18 cellular contexts compared by ENCODE assay signal in the genomic region with DNA sequence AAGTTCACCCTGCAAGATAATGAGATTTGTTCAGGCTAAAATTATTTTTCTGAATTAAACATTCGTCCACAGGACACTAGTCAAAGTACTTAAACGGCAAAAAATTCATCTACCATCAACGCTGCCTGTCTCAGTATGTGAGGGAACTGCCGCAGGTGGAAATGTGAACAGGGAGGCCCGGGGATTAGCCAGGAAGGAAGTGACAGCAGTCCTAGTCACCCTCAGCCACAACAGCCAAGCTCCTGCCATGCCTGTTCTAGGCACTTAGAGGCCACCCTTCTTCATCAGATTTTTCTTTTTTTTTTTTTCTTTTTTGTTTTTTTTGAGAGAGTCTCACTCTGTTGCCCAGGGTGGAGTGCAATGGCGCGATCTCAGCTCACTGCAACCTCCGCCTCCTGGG. TPM values are rescaled to one million over a fixed set of nuclear protein-coding genes. Genes with fewer than 3 reads are reported as not detected.
DNase-seq lines count a peak whose midpoint lies in the region; ATAC-seq and FAIRE-seq lines count a peak whose summit lies in the region.
"Had no signal": no experiment of that assay in that cellular context is flagged by ENCODE, and none has a peak within 500 bp of the region (broad histone marks: within the 10 kb centered on the region; RNA-seq: fewer than 3 reads in every experiment).

No MANE protein-coding gene starts in this region.

- H3K9me3 Mint-ChIP-seq in stimulated activated naive CD8-positive, alpha-beta T cell treated with anti-CD3 and anti-CD28 coated beads, Interleukin-15, amount 100 ng/mL, for 72 hours, result no peaks in the 10 kb centered on the region
- H3K9me3 Mint-ChIP-seq in activated naive CD4-positive, alpha-beta T cell treated with anti-CD3 and anti-CD28 coated beads, Interleukin-2, amount 50 U/mL, for 24 hours, result no peaks in the 10 kb centered on the region
- H3K9me3 Mint-ChIP-seq in stimulated activated naive CD8-positive, alpha-beta T cell treated with anti-CD3 and anti-CD28 coated beads, Interleukin-15, Interleukin-2, amounts not matched to agents 100 ng/mL and 50 ng/mL, for 24 hours, result no peaks in the 10 kb centered on the region

- peaks cover 45% of the 10 kb centered on the region for H3K4me1 Mint-ChIP-seq in stimulated activated naive CD8-positive, alpha-beta T cell treated with anti-CD3 and anti-CD28 coated beads, Interleukin-15, amount 100 ng/mL, for 72 hours
- peaks cover 35% of the 10 kb centered on the region for H3K4me1 Mint-ChIP-seq in activated naive CD4-positive, alpha-beta T cell treated with anti-CD3 and anti-CD28 coated beads, Interleukin-2, amount 50 U/mL, for 24 hours
- H3K4me1 Mint-ChIP-seq in stimulated activated naive CD8-positive, alpha-beta T cell treated with anti-CD3 and anti-CD28 coated beads, Interleukin-15, Interleukin-2, amounts not matched to agents 100 ng/mL and 50 ng/mL, for 24 hours (ENCODE audit: low read depth), result peaks cover 42% of the 10 kb centered on the region

- no peak for FAIRE-seq in urothelium cell line (lab: Jason Lieb, UNC)
- FAIRE-seq: endometrium, frontal cortex, GM18507, GM19239 had no signal

- no peaks in the 10 kb centered on the region for H3K27me3 Mint-ChIP-seq in stimulated activated naive CD8-positive, alpha-beta T cell treated with anti-CD3 and anti-CD28 coated beads, Interleukin-15, amount 100 ng/mL, for 72 hours
- no peaks in the 10 kb centered on the region for H3K27me3 Mint-ChIP-seq in activated naive CD4-positive, alpha-beta T cell treated with anti-CD3 and anti-CD28 coated beads, Interleukin-2, amount 50 U/mL, for 24 hours
- H3K27me3 Mint-ChIP-seq in stimulated activated naive CD8-positive, alpha-beta T cell treated with anti-CD3 and anti-CD28 coated beads, Interleukin-15, Interleukin-2, amounts not matched to agents 100 ng/mL and 50 ng/mL, for 24 hours, result no peaks in the 10 kb centered on the region

- peaks cover 13% of the 10 kb centered on the region for H3K36me3 Mint-ChIP-seq in activated naive CD4-positive, alpha-beta T cell treated with anti-CD3 and anti-CD28 coated beads, Interleukin-2, amount 50 U/mL, for 24 hours
- peaks cover 72% of the 10 kb centered on the region for H3K36me3 Mint-ChIP-seq in stimulated activated naive CD8-positive, alpha-beta T cell treated with anti-CD3 and anti-CD28 coated beads, Interleukin-15, Interleukin-2, amounts not matched to agents 100 ng/mL and 50 ng/mL, for 24 hours (ENCODE audit: low read depth)

- peak; percentile 17 for DNase-seq in stimulated activated naive CD8-positive, alpha-beta T cell treated with anti-CD3 and anti-CD28 coated beads, Interleukin-15, Interleukin-2, amounts not matched to agents 100 U/mL and 50 U/mL, for 24 hours
- no peak for DNase-seq in stimulated activated naive CD8-positive, alpha-beta T cell treated with anti-CD3 and anti-CD28 coated beads, Interleukin-15, amount 100 ng/mL, for 72 hours
- peak; percentile 18 for DNase-seq in RPMI7951 (ENCODE audit: low read depth)
- no peak for DNase-seq in urothelium cell line (ENCODE audit: low spot score)
- no peak for DNase-seq in nucleus accumbens (lab: John Stamatoyannopoulos, UW)
- DNase-seq: amygdala, cerebellar nuclear complex, NCI-H1694, NCI-H446 treated with DMSO at 0.1 percent for 48 hours, substantia nigra, T1000 had no signal

- H3K4me3 Mint-ChIP-seq in stimulated activated naive CD8-positive, alpha-beta T cell treated with anti-CD3 and anti-CD28 coated beads, Interleukin-15, amount 100 ng/mL, for 72 hours, result peak overlapping the region in 1 of 2 donors; percentile 18
- no peak overlapping the region for H3K4me3 Mint-ChIP-seq in activated naive CD4-positive, alpha-beta T cell treated with anti-CD3 and anti-CD28 coated beads, Interleukin-2, amount 50 U/mL, for 24 hours
- no peak overlapping the region for H3K4me3 Mint-ChIP-seq in stimulated activated naive CD8-positive, alpha-beta T cell treated with anti-CD3 and anti-CD28 coated beads, Interleukin-15, Interleukin-2, amounts not matched to agents 100 ng/mL and 50 ng/mL, for 24 hours

- H3K27ac Mint-ChIP-seq in stimulated activated naive CD8-positive, alpha-beta T cell treated with anti-CD3 and anti-CD28 coated beads, Interleukin-15, amount 100 ng/mL, for 72 hours, result peak overlapping the region in 1 of 2 donors; percentile 52
- peak overlapping the region; percentile 79 for H3K27ac Mint-ChIP-seq in activated naive CD4-positive, alpha-beta T cell treated with anti-CD3 and anti-CD28 coated beads, Interleukin-2, amount 50 U/mL, for 24 hours
- peak overlapping the region; percentile 46 for H3K27ac Mint-ChIP-seq in stimulated activated naive CD8-positive, alpha-beta T cell treated with anti-CD3 and anti-CD28 coated beads, Interleukin-15, Interleukin-2, amounts not matched to agents 100 ng/mL and 50 ng/mL, for 24 hours

- no peak for ATAC-seq in stimulated activated naive CD8-positive, alpha-beta T cell treated with anti-CD3 and anti-CD28 coated beads, Interleukin-15, Interleukin-2, amounts not matched to agents 100 U/mL and 50 U/mL, for 24 hours
- no peak for ATAC-seq in stimulated activated naive CD8-positive, alpha-beta T cell treated with anti-CD3 and anti-CD28 coated beads, Interleukin-15, amount 100 ng/mL, for 72 hours
- no peak for ATAC-seq in HG03095 (IDR thresholded peaks at IDR 0.05; ENCODE audit: unreplicated experiment)

RNA-seq across cellular contexts. Expression of a gene that starts 9.4 kb away (rescaled TPM):
- 176 and 209 TPM in 2 replicates for total RNA-seq in RPMI7951 (2014; rRNA removed; shearing (Covaris generic))

RNA-seq across cellular contexts. Expression of a gene that starts 9.7 kb away (rescaled TPM):
- total RNA-seq in RPMI7951 (2014; rRNA removed; shearing (Covaris generic)), result 217 and 219 TPM in 2 replicates

RNA-seq across cellular contexts. Expression of a gene that starts 56.8 kb away (rescaled TPM):
- total RNA-seq in RPMI7951 (2014; rRNA removed; shearing (Covaris generic)), result 11.4 and 13.0 TPM in 2 replicates

Comparison
In these comparisons a context has a peak if more than half of its experiments do, and no peak if none do; other contexts are left out.
1. DNase-seq: peak in stimulated activated naive CD8-positive, alpha-beta T cell treated with anti-CD3 and anti-CD28 coated beads, Interleukin-15, Interleukin-2, amounts not matched to agents 100 U/mL and 50 U/mL, for 24 hours (single experiment) and RPMI7951 (single experiment); none in stimulated activated naive CD8-positive, alpha-beta T cell treated with anti-CD3 and anti-CD28 coated beads, Interleukin-15, amount 100 ng/mL, for 72 hours (0 of 2), urothelium cell line (single experiment) and nucleus accumbens (0 of 56).